ENCODE assay signal across 8 cellular contexts in genomic region chr10:102118867-102119266, GRCh38. TPM values are rescaled to one million over a fixed set of nuclear protein-coding genes. Genes with fewer than 3 reads are reported as not detected.
DNase-seq lines count a peak whose midpoint lies in the region; ATAC-seq and TF ChIP-seq lines count a peak whose summit lies in the region.

No MANE protein-coding gene starts in this region.

- peak overlapping the region; percentile 85 to 90 (median 87) for H3K4me3 Mint-ChIP-seq in T-cell
- peak overlapping the region; percentile 91 for H3K4me3 Mint-ChIP-seq in nephron progenitor cell

- H3K9me3 Mint-ChIP-seq in T-cell (no peaks in the 10 kb centered on the region), nephron progenitor cell (no peaks in the 10 kb centered on the region)

- H3K27me3 Mint-ChIP-seq in T-cell (no peaks in the 10 kb centered on the region), nephron progenitor cell (ENCODE audit: low read depth, poor library complexity) (no peaks in the 10 kb centered on the region)

- H3K27ac Mint-ChIP-seq in T-cell (peak overlapping the region; percentile 91 to 95), nephron progenitor cell (peak overlapping the region; percentile 99)

- POLR2A ChIA-PET in T-cell (lab: Charles Lee) = interaction anchor here in 1 of 2 donors (0.6 kb wide), 1 partner anchor 1107 kb away, joined by 6 read pairs; no protein-coding TSS in a partner anchor

- no peak for ATAC-seq in T-cell (replicated peaks in 1 of 4)
- no peak for ATAC-seq in GM18861 (IDR thresholded peaks at IDR 0.05; ENCODE audit: unreplicated experiment)

- peak overlapping the region; percentile 96 for H3K4me3 ChIP-seq in epithelial cell of proximal tubule (ENCODE audit: low read depth, low read length)

- H3K36me3 Mint-ChIP-seq in T-cell = no peaks in the 10 kb centered on the region
- H3K36me3 Mint-ChIP-seq in nephron progenitor cell (ENCODE audit: low read depth) = no peaks in the 10 kb centered on the region

- peaks cover 58 to 66% (median 63%) of the 10 kb centered on the region in 3 donors for H3K4me1 Mint-ChIP-seq in T-cell
- peaks cover 75% of the 10 kb centered on the region for H3K4me1 Mint-ChIP-seq in nephron progenitor cell

- CTCF ChIA-PET in T-cell (lab: Charles Lee) = interaction anchor here (0.6 to 1.4 kb wide), 5 partner anchors 13 to 1087 kb away, joined by 3 to 7 read pairs (median 5); partner anchors contain the start of gene PPRC1 (in 1 of the 2)

- peak; percentile 26 to 42 for DNase-seq in activated CD4-positive, alpha-beta T cell treated with anti-CD3 and anti-CD28 coated beads, Interleukin-2, amount 50 U/mL, for 48 hours
- no peak for DNase-seq in activated CD4-positive, alpha-beta T cell treated with anti-CD3 and anti-CD28 coated beads for 48 hours
- DNase-seq in T-cell (peak in 1 of 34 experiments; percentile 15), epithelial cell of proximal tubule (ENCODE audit: low read depth) (no peak), nephron progenitor cell (peak; percentile 43), LoVo (ENCODE audit: low spot score) (no peak), NCI-H774 (lab: John Stamatoyannopoulos, UW) (no peak)

- TF ChIP-seq CTCF in epithelial cell of proximal tubule (conservative IDR thresholded peaks at IDR 0.05; ENCODE audit: low read depth, low read length) (no peak), nephron progenitor cell (IDR thresholded peaks at IDR 0.05) (no peak)

RNA-seq across cellular contexts. Expression of gene LDB1, which starts 1.3 kb away (rescaled TPM):
- total RNA-seq in T-cell (100 to 1,000 TPM; 120 to 147 (median 126) TPM), epithelial cell of proximal tubule (24.5 and 29.5 TPM in 2 replicates)

RNA-seq across cellular contexts. Expression of gene PPRC1, which starts 14.0 kb away (rescaled TPM):
- total RNA-seq in T-cell = 10 to 100 TPM; 33.5 to 55.1 (median 51.4) TPM
- 21.4 and 35.5 TPM in 2 replicates for total RNA-seq in epithelial cell of proximal tubule

RNA-seq across cellular contexts. Expression of gene NOLC1, which starts 33.3 kb away (rescaled TPM):
- total RNA-seq in T-cell (10 to 100 TPM; 40.7 to 69.8 (median 62.4) TPM), epithelial cell of proximal tubule (100 and 130 TPM in 2 replicates)

RNA-seq across cellular contexts. Expression of gene HPS6, which starts 53.7 kb away (rescaled TPM):
- 10 to 100 TPM; 12.5 to 33.4 (median 26.7) TPM for total RNA-seq in T-cell
- total RNA-seq in epithelial cell of proximal tubule = 47.6 and 52.6 TPM in 2 replicates

Comparison
In these comparisons a context has a peak if more than half of its experiments do, and no peak if none do; other contexts are left out.
1. DNase-seq: peak in activated CD4-positive, alpha-beta T cell treated with anti-CD3 and anti-CD28 coated beads, Interleukin-2, amount 50 U/mL, for 48 hours (2 of 2) and nephron progenitor cell (single experiment); none in activated CD4-positive, alpha-beta T cell treated with anti-CD3 and anti-CD28 coated beads for 48 hours (single experiment), epithelial cell of proximal tubule (single experiment), LoVo (single experiment) and NCI-H774 (single experiment).